ENCODE assay signal across 2 cellular contexts in the genomic region with DNA sequence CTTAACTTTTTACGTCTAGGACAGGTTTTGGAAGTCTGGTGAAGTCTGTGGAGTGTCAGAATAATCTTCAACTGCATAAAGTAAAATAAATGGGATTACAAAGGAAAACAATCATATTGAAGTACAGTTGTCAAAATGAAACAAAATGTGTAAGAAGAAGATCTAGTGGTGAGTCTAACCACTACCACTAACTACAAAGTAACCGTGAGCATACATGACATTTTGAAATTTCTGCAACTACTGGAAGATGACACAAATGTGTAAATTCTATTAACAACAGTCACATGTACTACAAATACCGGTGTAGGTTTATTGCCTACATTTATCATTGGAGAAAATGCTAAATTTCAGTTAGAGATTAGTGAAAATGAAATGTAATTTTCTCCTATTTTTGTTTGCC.
TF ChIP-seq lines count a peak whose summit lies in the region.

No MANE protein-coding gene starts in this region.

TF ChIP-seq in SK-N-SH, 30 proteins besides CTCF, POLR2A, EP300 and RAD21:
- TF ChIP-seq SIN3A (IDR thresholded peaks at IDR 0.05; ENCODE audit: borderline replicate concordance, low read depth, low read length) (no peak), CHD2 (IDR thresholded peaks at IDR 0.05; ENCODE audit: low read length, partially characterized antibody) (no peak), FOXM1 (IDR thresholded peaks at IDR 0.05; ENCODE audit: low read depth) (no peak), SMC3 (IDR thresholded peaks at IDR 0.05; ENCODE audit: low read depth, low read length) (no peak), POLR2AphosphoS5 (IDR thresholded peaks at IDR 0.05; ENCODE audit: low read depth, low read length) (no peak), USF1 (IDR thresholded peaks at IDR 0.05; ENCODE audit: borderline replicate concordance, low read depth) (no peak), RFX5 (IDR thresholded peaks at IDR 0.05; ENCODE audit: low read length) (no peak)
- TF ChIP-seq, protein P1, sequence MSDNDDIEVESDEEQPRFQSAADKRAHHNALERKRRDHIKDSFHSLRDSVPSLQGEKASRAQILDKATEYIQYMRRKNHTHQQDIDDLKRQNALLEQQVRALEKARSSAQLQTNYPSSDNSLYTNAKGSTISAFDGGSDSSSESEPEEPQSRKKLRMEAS (IDR thresholded peaks at IDR 0.05; ENCODE audit: low read depth) = no peak

TF ChIP-seq in SK-N-SH treated with all-trans-retinoic acid at 6 μM for 48 hours, 23 proteins besides CTCF, POLR2A, EP300 and RAD21:
- TF ChIP-seq POU6F1 (CRISPR knock-in tag; IDR thresholded peaks at IDR 0.05; ENCODE audit: borderline replicate concordance, low read depth) = no peak
- no peak for TF ChIP-seq TOX (CRISPR knock-in tag; IDR thresholded peaks at IDR 0.05; ENCODE audit: borderline replicate concordance)
- TF ChIP-seq BACH2 (CRISPR knock-in tag; IDR thresholded peaks at IDR 0.05; ENCODE audit: borderline replicate concordance) = no peak
- TF ChIP-seq ZFP30 (CRISPR knock-in tag; IDR thresholded peaks at IDR 0.05) = no peak
- no peak for TF ChIP-seq TCF4 (CRISPR knock-in tag; IDR thresholded peaks at IDR 0.05; ENCODE audit: borderline replicate concordance)
- no peak for TF ChIP-seq RARB (CRISPR knock-in tag; IDR thresholded peaks at IDR 0.05)
- no peak for TF ChIP-seq SNAI2 (CRISPR knock-in tag; IDR thresholded peaks at IDR 0.05)
- TF ChIP-seq, protein P2, sequence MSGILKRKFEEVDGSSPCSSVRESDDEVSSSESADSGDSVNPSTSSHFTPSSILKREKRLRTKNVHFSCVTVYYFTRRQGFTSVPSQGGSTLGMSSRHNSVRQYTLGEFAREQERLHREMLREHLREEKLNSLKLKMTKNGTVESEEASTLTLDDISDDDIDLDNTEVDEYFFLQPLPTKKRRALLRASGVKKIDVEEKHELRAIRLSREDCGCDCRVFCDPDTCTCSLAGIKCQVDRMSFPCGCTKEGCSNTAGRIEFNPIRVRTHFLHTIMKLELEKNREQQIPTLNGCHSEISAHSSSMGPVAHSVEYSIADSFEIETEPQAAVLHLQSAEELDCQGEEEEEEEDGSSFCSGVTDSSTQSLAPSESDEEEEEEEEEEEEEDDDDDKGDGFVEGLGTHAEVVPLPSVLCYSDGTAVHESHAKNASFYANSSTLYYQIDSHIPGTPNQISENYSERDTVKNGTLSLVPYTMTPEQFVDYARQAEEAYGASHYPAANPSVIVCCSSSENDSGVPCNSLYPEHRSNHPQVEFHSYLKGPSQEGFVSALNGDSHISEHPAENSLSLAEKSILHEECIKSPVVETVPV (CRISPR knock-in tag; IDR thresholded peaks at IDR 0.05) = no peak
- no peak for TF ChIP-seq ZC3H10 (CRISPR knock-in tag; IDR thresholded peaks at IDR 0.05)
- TF ChIP-seq, protein P3, sequence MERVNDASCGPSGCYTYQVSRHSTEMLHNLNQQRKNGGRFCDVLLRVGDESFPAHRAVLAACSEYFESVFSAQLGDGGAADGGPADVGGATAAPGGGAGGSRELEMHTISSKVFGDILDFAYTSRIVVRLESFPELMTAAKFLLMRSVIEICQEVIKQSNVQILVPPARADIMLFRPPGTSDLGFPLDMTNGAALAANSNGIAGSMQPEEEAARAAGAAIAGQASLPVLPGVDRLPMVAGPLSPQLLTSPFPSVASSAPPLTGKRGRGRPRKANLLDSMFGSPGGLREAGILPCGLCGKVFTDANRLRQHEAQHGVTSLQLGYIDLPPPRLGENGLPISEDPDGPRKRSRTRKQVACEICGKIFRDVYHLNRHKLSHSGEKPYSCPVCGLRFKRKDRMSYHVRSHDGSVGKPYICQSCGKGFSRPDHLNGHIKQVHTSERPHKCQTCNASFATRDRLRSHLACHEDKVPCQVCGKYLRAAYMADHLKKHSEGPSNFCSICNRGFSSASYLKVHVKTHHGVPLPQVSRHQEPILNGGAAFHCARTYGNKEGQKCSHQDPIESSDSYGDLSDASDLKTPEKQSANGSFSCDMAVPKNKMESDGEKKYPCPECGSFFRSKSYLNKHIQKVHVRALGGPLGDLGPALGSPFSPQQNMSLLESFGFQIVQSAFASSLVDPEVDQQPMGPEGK (CRISPR knock-in tag; IDR thresholded peaks at IDR 0.05; ENCODE audit: borderline replicate concordance) = no peak
- TF ChIP-seq ZNF70 (CRISPR knock-in tag; IDR thresholded peaks at IDR 0.05) = no peak
- TF ChIP-seq, protein P4, sequence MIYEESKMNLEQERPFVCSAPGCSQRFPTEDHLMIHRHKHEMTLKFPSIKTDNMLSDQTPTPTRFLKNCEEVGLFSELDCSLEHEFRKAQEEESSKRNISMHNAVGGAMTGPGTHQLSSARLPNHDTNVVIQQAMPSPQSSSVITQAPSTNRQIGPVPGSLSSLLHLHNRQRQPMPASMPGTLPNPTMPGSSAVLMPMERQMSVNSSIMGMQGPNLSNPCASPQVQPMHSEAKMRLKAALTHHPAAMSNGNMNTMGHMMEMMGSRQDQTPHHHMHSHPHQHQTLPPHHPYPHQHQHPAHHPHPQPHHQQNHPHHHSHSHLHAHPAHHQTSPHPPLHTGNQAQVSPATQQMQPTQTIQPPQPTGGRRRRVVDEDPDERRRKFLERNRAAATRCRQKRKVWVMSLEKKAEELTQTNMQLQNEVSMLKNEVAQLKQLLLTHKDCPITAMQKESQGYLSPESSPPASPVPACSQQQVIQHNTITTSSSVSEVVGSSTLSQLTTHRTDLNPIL (CRISPR knock-in tag; IDR thresholded peaks at IDR 0.05; ENCODE audit: low read depth) = no peak
